1 cellular context compared by ENCODE assay signal in the genomic region with DNA sequence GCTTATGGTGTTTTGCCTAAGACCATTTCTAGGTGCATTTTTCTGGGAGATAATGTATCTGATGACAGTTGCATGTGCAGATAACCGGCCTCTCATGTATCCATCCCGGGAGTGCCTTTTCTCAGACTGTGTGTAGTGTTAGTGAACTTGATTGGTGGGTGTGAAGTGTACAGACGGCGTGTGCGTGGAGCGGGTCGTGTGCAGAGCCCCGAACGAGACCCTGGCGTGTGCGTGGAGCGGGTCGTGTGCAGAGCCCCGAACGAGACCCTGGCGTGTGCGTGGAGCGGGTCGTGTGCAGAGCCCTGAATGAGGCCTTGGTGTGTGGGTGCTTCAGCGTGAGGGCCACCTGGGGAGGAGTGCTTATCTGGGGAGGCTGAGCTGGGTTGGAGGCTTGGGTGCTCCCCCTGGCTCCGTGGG.
TF ChIP-seq lines count a peak whose summit lies in the region.

No MANE protein-coding gene starts in this region.

TF ChIP-seq in K562, 482 proteins besides CTCF, POLR2A, EP300 and RAD21 (continued from another document and continues in another):
- TF ChIP-seq MGA (IDR thresholded peaks at IDR 0.05) (no peak), ETS2 (tag; IDR thresholded peaks at IDR 0.05; ENCODE audit: borderline replicate concordance, poor library complexity, severe bottlenecking) (no peak), RBM15 (IDR thresholded peaks at IDR 0.05; ENCODE audit: insufficient read depth, low read length) (no peak), KDM5B (IDR thresholded peaks at IDR 0.05; ENCODE audit: insufficient replicate concordance, low read depth, low read length) (no peak), PTTG1 (tag; IDR thresholded peaks at IDR 0.05; ENCODE audit: low read depth) (no peak), CBX1 (IDR thresholded peaks at IDR 0.05; ENCODE audit: low read depth) (no peak), ILF3 (IDR thresholded peaks at IDR 0.05; ENCODE audit: borderline replicate concordance) (no peak), BRCA1 (IDR thresholded peaks at IDR 0.05) (no peak), BRCA1 (CRISPR knock-in tag; IDR thresholded peaks at IDR 0.05) (no peak), ZNF384 (IDR thresholded peaks at IDR 0.05; ENCODE audit: low read depth, low read length) (no peak), KDM1A (IDR thresholded peaks at IDR 0.05) (peak in 1 of 2 experiments; percentile 95; a peak in 2 of 4 replicates), BCOR (IDR thresholded peaks at IDR 0.05) (0 out of 2 replicates have a peak, but pooled peaks have one; percentile 11), CREB1 (IDR thresholded peaks at IDR 0.05) (no peak), CREB1 (CRISPR knock-in tag; IDR thresholded peaks at IDR 0.05) (peak; percentile 32; the same call in 1 of the 2 replicates), SAFB2 (IDR thresholded peaks at IDR 0.05; ENCODE audit: borderline replicate concordance, low read depth, low read length, severe bottlenecking) (no peak), ZNF239 (CRISPR knock-in tag; IDR thresholded peaks at IDR 0.05) (no peak), ZNF232 (CRISPR knock-in tag; IDR thresholded peaks at IDR 0.05) (no peak), NCOA2 (IDR thresholded peaks at IDR 0.05; ENCODE audit: partially characterized antibody in 2 of 2) (no peak), CTBP1 (IDR thresholded peaks at IDR 0.05; ENCODE audit: borderline replicate concordance) (peak; percentile 73), HDAC6 (IDR thresholded peaks at IDR 0.05; ENCODE audit: low read depth, low read length) (no peak), BRD4 (IDR thresholded peaks at IDR 0.05) (no peak), TBP (optimal IDR thresholded peaks at IDR 0.05; ENCODE audit: low read depth, low read length) (no peak), SRSF1 (IDR thresholded peaks at IDR 0.05; ENCODE audit: low read depth, low read length) (no peak), MIER1 (IDR thresholded peaks at IDR 0.05; ENCODE audit: low read depth) (no peak), RBBP5 (IDR thresholded peaks at IDR 0.05; ENCODE audit: borderline replicate concordance, insufficient read depth, low read length, poor library complexity, severe bottlenecking) (no peak), SIN3B (IDR thresholded peaks at IDR 0.05; ENCODE audit: low read depth) (no peak), ZNF140 (CRISPR knock-in tag; IDR thresholded peaks at IDR 0.05) (no peak), EWSR1 (IDR thresholded peaks at IDR 0.05; ENCODE audit: borderline replicate concordance, low read depth, partially characterized antibody) (no peak), HOXB6 (CRISPR knock-in tag; IDR thresholded peaks at IDR 0.05; ENCODE audit: borderline replicate concordance) (no peak), BRF1 (IDR thresholded peaks at IDR 0.05; ENCODE audit: borderline replicate concordance, extremely low read depth, insufficient read length) (no peak), MCM7 (IDR thresholded peaks at IDR 0.05) (no peak), CBX8 (IDR thresholded peaks at IDR 0.05; ENCODE audit: borderline replicate concordance, extremely low read depth, low read depth, low read length, poor library complexity, severe bottlenecking) (no peak), RNF219 (CRISPR knock-in tag; IDR thresholded peaks at IDR 0.05) (no peak)
- TF ChIP-seq, protein P1, sequence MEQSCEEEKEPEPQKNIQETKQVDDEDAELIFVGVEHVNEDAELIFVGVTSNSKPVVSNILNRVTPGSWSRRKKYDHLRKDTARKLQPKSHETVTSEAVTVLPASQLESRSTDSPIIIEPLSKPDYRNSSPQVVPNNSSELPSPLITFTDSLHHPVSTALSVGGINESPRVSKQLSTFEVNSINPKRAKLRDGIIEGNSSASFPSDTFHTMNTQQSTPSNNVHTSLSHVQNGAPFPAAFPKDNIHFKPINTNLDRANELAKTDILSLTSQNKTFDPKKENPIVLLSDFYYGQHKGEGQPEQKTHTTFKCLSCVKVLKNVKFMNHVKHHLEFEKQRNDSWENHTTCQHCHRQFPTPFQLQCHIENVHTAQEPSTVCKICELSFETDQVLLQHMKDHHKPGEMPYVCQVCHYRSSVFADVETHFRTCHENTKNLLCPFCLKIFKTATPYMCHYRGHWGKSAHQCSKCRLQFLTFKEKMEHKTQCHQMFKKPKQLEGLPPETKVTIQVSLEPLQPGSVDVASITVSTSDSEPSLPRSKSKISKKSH (CRISPR knock-in tag; IDR thresholded peaks at IDR 0.05) = no peak
- TF ChIP-seq, protein P2, sequence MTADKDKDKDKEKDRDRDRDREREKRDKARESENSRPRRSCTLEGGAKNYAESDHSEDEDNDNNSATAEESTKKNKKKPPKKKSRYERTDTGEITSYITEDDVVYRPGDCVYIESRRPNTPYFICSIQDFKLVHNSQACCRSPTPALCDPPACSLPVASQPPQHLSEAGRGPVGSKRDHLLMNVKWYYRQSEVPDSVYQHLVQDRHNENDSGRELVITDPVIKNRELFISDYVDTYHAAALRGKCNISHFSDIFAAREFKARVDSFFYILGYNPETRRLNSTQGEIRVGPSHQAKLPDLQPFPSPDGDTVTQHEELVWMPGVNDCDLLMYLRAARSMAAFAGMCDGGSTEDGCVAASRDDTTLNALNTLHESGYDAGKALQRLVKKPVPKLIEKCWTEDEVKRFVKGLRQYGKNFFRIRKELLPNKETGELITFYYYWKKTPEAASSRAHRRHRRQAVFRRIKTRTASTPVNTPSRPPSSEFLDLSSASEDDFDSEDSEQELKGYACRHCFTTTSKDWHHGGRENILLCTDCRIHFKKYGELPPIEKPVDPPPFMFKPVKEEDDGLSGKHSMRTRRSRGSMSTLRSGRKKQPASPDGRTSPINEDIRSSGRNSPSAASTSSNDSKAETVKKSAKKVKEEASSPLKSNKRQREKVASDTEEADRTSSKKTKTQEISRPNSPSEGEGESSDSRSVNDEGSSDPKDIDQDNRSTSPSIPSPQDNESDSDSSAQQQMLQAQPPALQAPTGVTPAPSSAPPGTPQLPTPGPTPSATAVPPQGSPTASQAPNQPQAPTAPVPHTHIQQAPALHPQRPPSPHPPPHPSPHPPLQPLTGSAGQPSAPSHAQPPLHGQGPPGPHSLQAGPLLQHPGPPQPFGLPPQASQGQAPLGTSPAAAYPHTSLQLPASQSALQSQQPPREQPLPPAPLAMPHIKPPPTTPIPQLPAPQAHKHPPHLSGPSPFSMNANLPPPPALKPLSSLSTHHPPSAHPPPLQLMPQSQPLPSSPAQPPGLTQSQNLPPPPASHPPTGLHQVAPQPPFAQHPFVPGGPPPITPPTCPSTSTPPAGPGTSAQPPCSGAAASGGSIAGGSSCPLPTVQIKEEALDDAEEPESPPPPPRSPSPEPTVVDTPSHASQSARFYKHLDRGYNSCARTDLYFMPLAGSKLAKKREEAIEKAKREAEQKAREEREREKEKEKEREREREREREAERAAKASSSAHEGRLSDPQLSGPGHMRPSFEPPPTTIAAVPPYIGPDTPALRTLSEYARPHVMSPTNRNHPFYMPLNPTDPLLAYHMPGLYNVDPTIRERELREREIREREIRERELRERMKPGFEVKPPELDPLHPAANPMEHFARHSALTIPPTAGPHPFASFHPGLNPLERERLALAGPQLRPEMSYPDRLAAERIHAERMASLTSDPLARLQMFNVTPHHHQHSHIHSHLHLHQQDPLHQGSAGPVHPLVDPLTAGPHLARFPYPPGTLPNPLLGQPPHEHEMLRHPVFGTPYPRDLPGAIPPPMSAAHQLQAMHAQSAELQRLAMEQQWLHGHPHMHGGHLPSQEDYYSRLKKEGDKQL (CRISPR knock-in tag; IDR thresholded peaks at IDR 0.05; ENCODE audit: borderline replicate concordance) = no peak
- TF ChIP-seq, protein P3, sequence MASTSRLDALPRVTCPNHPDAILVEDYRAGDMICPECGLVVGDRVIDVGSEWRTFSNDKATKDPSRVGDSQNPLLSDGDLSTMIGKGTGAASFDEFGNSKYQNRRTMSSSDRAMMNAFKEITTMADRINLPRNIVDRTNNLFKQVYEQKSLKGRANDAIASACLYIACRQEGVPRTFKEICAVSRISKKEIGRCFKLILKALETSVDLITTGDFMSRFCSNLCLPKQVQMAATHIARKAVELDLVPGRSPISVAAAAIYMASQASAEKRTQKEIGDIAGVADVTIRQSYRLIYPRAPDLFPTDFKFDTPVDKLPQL (IDR thresholded peaks at IDR 0.05; ENCODE audit: extremely low read depth, insufficient read length) = no peak
- TF ChIP-seq, protein P4, sequence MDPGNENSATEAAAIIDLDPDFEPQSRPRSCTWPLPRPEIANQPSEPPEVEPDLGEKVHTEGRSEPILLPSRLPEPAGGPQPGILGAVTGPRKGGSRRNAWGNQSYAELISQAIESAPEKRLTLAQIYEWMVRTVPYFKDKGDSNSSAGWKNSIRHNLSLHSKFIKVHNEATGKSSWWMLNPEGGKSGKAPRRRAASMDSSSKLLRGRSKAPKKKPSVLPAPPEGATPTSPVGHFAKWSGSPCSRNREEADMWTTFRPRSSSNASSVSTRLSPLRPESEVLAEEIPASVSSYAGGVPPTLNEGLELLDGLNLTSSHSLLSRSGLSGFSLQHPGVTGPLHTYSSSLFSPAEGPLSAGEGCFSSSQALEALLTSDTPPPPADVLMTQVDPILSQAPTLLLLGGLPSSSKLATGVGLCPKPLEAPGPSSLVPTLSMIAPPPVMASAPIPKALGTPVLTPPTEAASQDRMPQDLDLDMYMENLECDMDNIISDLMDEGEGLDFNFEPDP (CRISPR knock-in tag; IDR thresholded peaks at IDR 0.05) = no peak
